In the genomic region with DNA sequence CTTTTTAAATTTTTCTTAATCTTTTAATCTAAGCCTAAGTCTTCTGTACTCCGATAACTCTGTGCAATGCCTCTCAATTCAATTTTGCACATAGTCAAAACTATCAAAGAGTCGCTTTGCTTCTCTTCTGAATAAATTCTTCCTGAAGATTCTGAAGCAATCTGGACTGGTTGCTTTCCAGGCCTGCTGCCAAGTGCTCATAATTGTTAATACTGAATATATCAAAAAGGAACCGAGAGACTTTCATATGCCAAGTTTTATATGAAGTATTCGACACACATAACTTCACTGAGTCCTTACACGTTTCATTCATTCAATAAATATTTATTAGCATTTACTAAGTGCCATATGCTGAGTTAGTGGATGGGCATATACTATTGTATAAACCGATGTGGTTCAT, we compare ENCODE assay signal across 27 cellular contexts.
"Had no signal": no experiment of that assay in that cellular context is flagged by ENCODE, and none has a peak within 500 bp of the region (broad histone marks: within the 10 kb centered on the region; RNA-seq: fewer than 3 reads in every experiment).

No MANE protein-coding gene starts in this region.

- H3K36me3 Mint-ChIP-seq: activated naive CD4-positive, alpha-beta T cell treated with anti-CD3 and anti-CD28 coated beads, Interleukin-2, amount 50 U/mL, for 72 hours; WTC11 had no signal

- H3K27ac Mint-ChIP-seq: activated CD8-positive, alpha-beta T cell treated with anti-CD3 and anti-CD28 coated beads, Interleukin-2, amount 10 ng/mL, durations not matched to agents 7 days and 5 days; activated naive CD4-positive, alpha-beta T cell treated with anti-CD3 and anti-CD28 coated beads, Interleukin-2, amount 50 U/mL, for 72 hours; activated naive CD8-positive, alpha-beta T cell treated with anti-CD3 and anti-CD28 coated beads, Interleukin-2, amount 50 U/mL, for 24 hours; T-helper 1 cell treated with Interleukin-12 subunit alpha and Interleukin-12 subunit beta and Interleukin-4 antibody, amounts not matched to agents 30 μg/mL and 1 μg/mL, for 36 hours; WTC11 had no signal

- H3K27me3 Mint-ChIP-seq: activated naive CD8-positive, alpha-beta T cell treated with anti-CD3 and anti-CD28 coated beads, Interleukin-2, amount 50 U/mL, for 24 hours had no signal

- H3K27ac ChIP-seq: brain microvascular endothelial cell, cardiac muscle cell, SJSA1 had no signal

- H3K9me3 Mint-ChIP-seq: activated naive CD4-positive, alpha-beta T cell treated with anti-CD3 and anti-CD28 coated beads, Interleukin-2, amount 50 U/mL, for 72 hours; activated naive CD8-positive, alpha-beta T cell treated with anti-CD3 and anti-CD28 coated beads, Interleukin-2, amount 50 U/mL, for 24 hours; T-helper 1 cell treated with Interleukin-12 subunit alpha and Interleukin-12 subunit beta and Interleukin-4 antibody, amounts not matched to agents 30 μg/mL and 1 μg/mL, for 36 hours had no signal

- H3K4me3 Mint-ChIP-seq: activated CD8-positive, alpha-beta T cell treated with anti-CD3 and anti-CD28 coated beads, Interleukin-2, amount 10 ng/mL, durations not matched to agents 7 days and 5 days; activated naive CD8-positive, alpha-beta T cell treated with anti-CD3 and anti-CD28 coated beads, Interleukin-2, amount 50 U/mL, for 24 hours; T-helper 1 cell treated with Interleukin-12 subunit alpha and Interleukin-12 subunit beta and Interleukin-4 antibody, amounts not matched to agents 30 μg/mL and 1 μg/mL, for 36 hours; WTC11 had no signal

- H3K4me3 ChIP-seq: cardiac muscle cell, SJSA1 had no signal

- H3K27me3 ChIP-seq: brain microvascular endothelial cell, cardiac muscle cell had no signal

- DNase-seq: activated CD4-positive, alpha-beta T cell treated with anti-CD3 and anti-CD28 coated beads for 48 hours; activated CD4-positive, alpha-beta T cell treated with anti-CD3 and anti-CD28 coated beads, Interleukin-2, amount 50 U/mL, for 4 hours; activated CD4-positive, CD25-positive, alpha-beta regulatory T cell treated with anti-CD3 and anti-CD28 coated beads, Interleukin-2, amount 50 U/mL, for 72 hours; activated CD8-positive, alpha-beta memory T cell treated with anti-CD3 and anti-CD28 coated beads, Interleukin-2, amount 50 U/mL, for 48 hours; activated CD8-positive, alpha-beta T cell treated with anti-CD3 and anti-CD28 coated beads, Interleukin-2, amount 10 ng/mL, durations not matched to agents 7 days and 5 days; activated effector memory CD4-positive, alpha-beta T cell treated with anti-CD3 and anti-CD28 coated beads, Interleukin-2, amount 50 U/mL, for 16 hours; activated naive CD4-positive, alpha-beta T cell treated with Interleukin-2 at 50 U/mL for 16 hours; activated naive CD8-positive, alpha-beta T cell treated with anti-CD3 and anti-CD28 coated beads, Interleukin-2, amount 50 U/mL, for 24 hours; activated T-cell treated with anti-CD3 and anti-CD28 coated beads, Interleukin-2, amount 50 U/mL, for 1 hour; brain microvascular endothelial cell; Kasumi-1; KBM-7; NCI-H1105 treated with DMSO at 0.1 percent for 48 hours; NCI-H1436 treated with DMSO at 0.1 percent for 48 hours; NCI-H187; NCI-H2081; NCI-H510A treated with DMSO at 0.1 percent for 48 hours; NCI-H69; NK-92 treated with Interleukin-12 subunit alpha and Interleukin-12 subunit beta, amount 100 ng/mL, for 24 hours; RPMI8226; SHP77 had no signal

- H3K9me3 ChIP-seq: SJSA1 had no signal

- H3K4me1 Mint-ChIP-seq: activated naive CD8-positive, alpha-beta T cell treated with anti-CD3 and anti-CD28 coated beads, Interleukin-2, amount 50 U/mL, for 24 hours had no signal

- H3K4me1 ChIP-seq: SJSA1 had no signal

- H3K36me3 ChIP-seq: brain microvascular endothelial cell, cardiac muscle cell, SJSA1 had no signal

- ATAC-seq: activated CD8-positive, alpha-beta T cell treated with anti-CD3 and anti-CD28 coated beads, Interleukin-2, amount 10 ng/mL, durations not matched to agents 7 days and 5 days; activated naive CD4-positive, alpha-beta T cell treated with anti-CD3 and anti-CD28 coated beads, Interleukin-2, amount 50 U/mL, for 72 hours; activated naive CD8-positive, alpha-beta T cell treated with anti-CD3 and anti-CD28 coated beads, Interleukin-2, amount 50 U/mL, for 24 hours; Panc1; WTC11 had no signal
